In the genomic region with DNA sequence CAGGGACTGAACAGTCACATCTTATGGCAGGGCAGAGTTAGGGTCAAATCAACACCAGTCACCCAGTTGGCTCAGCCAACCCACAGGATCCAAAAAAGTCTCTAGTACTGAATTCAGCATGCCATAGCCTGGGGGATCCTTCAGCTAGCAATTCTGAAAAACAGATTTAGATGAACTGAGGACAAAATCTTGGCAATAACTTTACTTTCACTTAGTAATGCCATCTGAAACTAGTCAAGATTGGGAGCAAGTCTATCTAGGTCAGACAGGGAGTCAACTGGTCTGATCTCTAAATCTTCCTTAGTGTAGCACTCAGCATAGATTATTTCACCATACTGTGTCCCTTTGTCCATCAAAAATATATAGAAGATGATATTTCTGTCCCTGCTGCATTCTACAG, we compare ENCODE assay signal across 26 cellular contexts.
"Had no signal": no experiment of that assay in that cellular context is flagged by ENCODE, and none has a peak within 500 bp of the region (broad histone marks: within the 10 kb centered on the region; RNA-seq: fewer than 3 reads in every experiment).

No MANE protein-coding gene starts in this region.

- ATAC-seq: gastrocnemius medialis; heart left ventricle; left cardiac atrium; left lung; mucosa of descending colon; naive thymus-derived CD4-positive, alpha-beta T cell; psoas muscle; right lobe of liver; stimulated activated naive B cell treated with anti-CD40 and anti-IgM and Interleukin-4, amounts not matched to agents 10 μg/mL and 1 μg/mL and 100 μg/mL, for 72 hours had no signal

- H3K4me3 ChIP-seq: colonic mucosa, esophagus squamous epithelium, gastrocnemius medialis, heart left ventricle, left lung, mucosa of descending colon, neural progenitor cell, psoas muscle, right lobe of liver, smooth muscle cell, thoracic aorta, tibial nerve, upper lobe of left lung had no signal

- H3K27me3 ChIP-seq: colonic mucosa, esophagus squamous epithelium, gastrocnemius medialis, heart left ventricle, left lung, neural progenitor cell, right lobe of liver, tibial nerve, upper lobe of left lung had no signal

- H3K4me2 ChIP-seq: neural progenitor cell, smooth muscle cell had no signal

- H3K9me3 ChIP-seq: colonic mucosa, esophagus squamous epithelium, gastrocnemius medialis, heart left ventricle, left lung, mucosa of descending colon, psoas muscle, right lobe of liver, thoracic aorta, tibial nerve, upper lobe of left lung had no signal

- H3K27ac ChIP-seq: colonic mucosa, esophagus squamous epithelium, gastrocnemius medialis, heart left ventricle, left lung, neural progenitor cell, psoas muscle, right lobe of liver, thoracic aorta, tibial nerve, upper lobe of left lung had no signal

- H3K36me3 ChIP-seq: colonic mucosa, esophagus squamous epithelium, gastrocnemius medialis, heart left ventricle, left lung, neural progenitor cell, right lobe of liver, thoracic aorta, tibial nerve, upper lobe of left lung had no signal

- H3K9ac ChIP-seq: neural progenitor cell had no signal

- H2AFZ ChIP-seq: neural progenitor cell had no signal

- DNase-seq: central memory CD4-positive, alpha-beta T cell; colonic mucosa; dermis blood vessel endothelial cell; effector memory CD4-positive, alpha-beta T cell; erythroblast; esophagus squamous epithelium; foreskin fibroblast; gastrocnemius medialis; heart left ventricle; hippocampal formation; left cardiac atrium; left lung; mesenchymal stem cell; mucosa of descending colon; naive thymus-derived CD4-positive, alpha-beta T cell; psoas muscle; right lobe of liver; stimulated activated CD4-positive, alpha-beta T cell treated with anti-CD3 and anti-CD28 coated beads, Interleukin-12 subunit alpha, Interleukin-12 subunit beta, amount 100 ng/mL, for 4 hours; stimulated activated CD4-positive, alpha-beta T cell treated with anti-CD3 and anti-CD28 coated beads, Interleukin-1b, Interleukin-23, amount 100 ng/mL, for 48 hours; stimulated activated CD4-positive, alpha-beta T cell treated with anti-CD3 and anti-CD28 coated beads, Interleukin-4, amount 100 ng/mL, for 24 hours; stimulated activated naive B cell treated with anti-CD40 and anti-IgM and Interleukin-4, amounts not matched to agents 10 μg/mL and 1 μg/mL and 100 μg/mL, for 72 hours; upper lobe of left lung had no signal

- H3K4me1 ChIP-seq: colonic mucosa, esophagus squamous epithelium, gastrocnemius medialis, heart left ventricle, left lung, neural progenitor cell, psoas muscle, right lobe of liver, upper lobe of left lung had no signal
